12 cellular contexts compared by ENCODE assay signal in genomic region chr12:110165540-110166159, GRCh38. TPM values are rescaled to one million over a fixed set of nuclear protein-coding genes. Genes with fewer than 3 reads are reported as not detected.
DNase-seq lines count a peak whose midpoint lies in the region; ATAC-seq, FAIRE-seq and TF ChIP-seq lines count a peak whose summit lies in the region.
"Had no signal": no experiment of that assay in that cellular context is flagged by ENCODE, and none has a peak within 500 bp of the region (broad histone marks: within the 10 kb centered on the region; RNA-seq: fewer than 3 reads in every experiment).

No MANE protein-coding gene starts in this region.

- H3K27ac ChIP-seq in GM12878 (ENCODE audit: control insufficient read depth, insufficient read depth) = peak overlapping the region; percentile 72

- H3K27ac Mint-ChIP-seq in chondrocyte (ENCODE audit: unreplicated experiment) = no peak overlapping the region

- ATAC-seq in HG03060 (IDR thresholded peaks at IDR 0.05; ENCODE audit: low read depth, unreplicated experiment) (peak; percentile 71), GM12878 (peak; percentile 97), left cardiac atrium (no peak)

- TF ChIP-seq CTCF in GM12864 (IDR thresholded peaks at IDR 0.05; ENCODE audit: low read depth, low read length, missing control alignments) = no peak
- no peak for TF ChIP-seq CTCF in GM20000 (IDR thresholded peaks at IDR 0.05; ENCODE audit: extremely low read depth, missing control alignments)
- no peak for TF ChIP-seq CTCF in GM12878 (IDR thresholded peaks at IDR 0.05 in 2 of 3, conservative IDR thresholded peaks at IDR 0.05 in 1 of 3; ENCODE audit: control insufficient read depth in 2 of 3, extremely low read depth in 1 of 3, insufficient read depth in 1 of 3, low read depth in 3 of 3, low read length in 3 of 3)
- TF ChIP-seq CTCF in chondrocyte (IDR thresholded peaks at IDR 0.05) = no peak

- H4K20me1 ChIP-seq in GM12878 (ENCODE audit: control insufficient read depth, insufficient read depth) = no peaks in the 10 kb centered on the region

- H2AFZ ChIP-seq in GM12878 (ENCODE audit: control insufficient read depth, low read depth, low read length) = peak overlapping the region; percentile 56

- no peak overlapping the region for H3K4me3 Mint-ChIP-seq in chondrocyte (ENCODE audit: unreplicated experiment)
- H3K4me3 Mint-ChIP-seq: neural crest cell had no signal

- intact Hi-C loops in GM12878 (cut with micrococcal nuclease; ENCODE audit: unreplicated experiment) (no loop called here), left cardiac atrium (cut with DNase I) (no loop called here)

- in situ Hi-C loops in GM12878 (cut with MboI) = no loop called here

- CTCF ChIA-PET in GM12878 (lab: Yijun Ruan, JAX) = interaction anchor here (0.5 to 1.5 kb wide), 10 partner anchors 9 to 267 kb away, joined by 3 to 7 read pairs (median 4); no protein-coding TSS in a partner anchor

- no peaks in the 10 kb centered on the region for H3K27me3 Mint-ChIP-seq in chondrocyte (ENCODE audit: low read depth)

- no peaks in the 10 kb centered on the region for H3K27me3 ChIP-seq in GM12878 (replicated peaks in 1 of 2; ENCODE audit: control insufficient read depth in 2 of 2, insufficient read depth in 2 of 2, low read length in 1 of 2)

- no peaks in the 10 kb centered on the region for H3K79me2 ChIP-seq in GM12878 (ENCODE audit: control insufficient read depth, insufficient read depth, low read length)

- no peaks in the 10 kb centered on the region for H3K9me3 ChIP-seq in GM12878 (replicated peaks; ENCODE audit: control insufficient read depth, insufficient read depth, low read length)

- 9% methylated on average over 4 of the region's 4 CpGs for WGBS in GM12878 (ENCODE audit: insufficient coverage, insufficient replicate concordance, low lambda C conversion rate, missing lambda C conversion rate)

- no peaks in the 10 kb centered on the region for H3K4me1 Mint-ChIP-seq in chondrocyte (ENCODE audit: low read depth)

- H3K4me2 ChIP-seq in GM12878 (ENCODE audit: control insufficient read depth, insufficient read depth) = peak overlapping the region; percentile 81

- no peak for TF ChIP-seq EP300 in GM12878 (IDR thresholded peaks at IDR 0.05; ENCODE audit: borderline replicate concordance in 1 of 2, control insufficient read depth in 1 of 2, low read depth in 2 of 2, low read length in 2 of 2)

- no peak overlapping the region for H3K4me3 ChIP-seq in GM12864 (ENCODE audit: low read depth, low read length)
- H3K4me3 ChIP-seq in GM12878 = peak overlapping the region; percentile 29; the same call in 1 of the 2 replicates

- no TSS peak for BruUV-seq in GM12878 (replicated peaks; lab: Mats Ljungman, UMichigan)

- FAIRE-seq in GM12878 (lab: Jason Lieb, UNC) = peak; percentile 56

- peaks cover 9% of the 10 kb centered on the region for H3K36me3 Mint-ChIP-seq in chondrocyte (ENCODE audit: low read depth)

- H3K9ac ChIP-seq in GM12878 (ENCODE audit: control insufficient read depth, insufficient read depth, low read length) = peak overlapping the region; percentile 2; the same call in 1 of the 2 replicates

- no peak for TF ChIP-seq RAD21 in GM12878 (IDR thresholded peaks at IDR 0.05; ENCODE audit: insufficient read depth, low read depth, low read length)

- RAD21 ChIA-PET in GM12878 (lab: Charles Lee; ENCODE audit: unreplicated experiment) = interaction anchor here (0.5 to 1.5 kb wide), 4 partner anchors 37 to 266 kb away, joined by 3 to 6 read pairs (median 4); partner anchors contain the start of gene IFT81

- no peak for TF ChIP-seq POLR2A in GM12878 (IDR thresholded peaks at IDR 0.05; ENCODE audit: low read depth, low read length)

- H3K36me3 ChIP-seq in GM12878 (ENCODE audit: control insufficient read depth in 2 of 2, insufficient read depth in 2 of 2, low read length in 1 of 2) = no peaks in the 10 kb centered on the region

- no peaks in the 10 kb centered on the region for H3K9me3 Mint-ChIP-seq in chondrocyte (ENCODE audit: low read depth)
- H3K9me3 Mint-ChIP-seq: neural crest cell had no signal

- SMC1A ChIA-PET in GM12878 (lab: Charles Lee; ENCODE audit: uncharacterized antibody, unreplicated experiment) = interaction anchor here (0.8 to 2.8 kb wide), 12 partner anchors 11 to 366 kb away, joined by 3 to 22 read pairs (median 4); partner anchors contain the start of genes ATP2A2 and IFT81

- DNase-seq in GM12864 (ENCODE audit: low read depth) (peak; percentile 31), GM20000 (ENCODE audit: low spot score) (peak; percentile 42), GM12878 (ENCODE audit: low read depth, low spot score) (peak; percentile 26), chondrocyte (ENCODE audit: low spot score) (no peak), left cardiac atrium (no peak), HuH-7 (ENCODE audit: low spot score) (no peak)
- DNase-seq in activated CD4-positive, alpha-beta T cell treated with anti-CD3 and anti-CD28 coated beads for 1 hour = no peak
- DNase-seq: activated naive CD4-positive, alpha-beta T cell; KG1; stimulated activated CD4-positive, alpha-beta T cell treated with anti-CD3 and anti-CD28 coated beads, Interleukin-2, amount 100 ng/mL, for 24 hours had no signal

- H3K4me1 ChIP-seq in GM12878 (ENCODE audit: control insufficient read depth, insufficient read depth, low read length) = peaks cover 9% of the 10 kb centered on the region

- POLR2A ChIA-PET in GM12878 (lab: Charles Lee) = interaction anchor here (1.0 to 1.4 kb wide), 3 partner anchors 9 to 12 kb away, joined by 3 to 4 read pairs (median 3); no protein-coding TSS in a partner anchor

TF ChIP-seq in GM12878, 131 proteins besides CTCF, POLR2A, EP300 and RAD21:
- TF ChIP-seq ESRRA (IDR thresholded peaks at IDR 0.05; ENCODE audit: low read length) (peak; percentile 62; the same call in 1 of the 2 replicates), POU2F2 (IDR thresholded peaks at IDR 0.05; ENCODE audit: borderline replicate concordance, low read depth, low read length) (0 out of 3 replicates have a peak, but pooled peaks have one; percentile 36), ZNF24 (IDR thresholded peaks at IDR 0.05) (peak; percentile 43; the same call in 1 of the 2 replicates), IKZF1 (conservative IDR thresholded peaks at IDR 0.05) (no peak)

RNA-seq across cellular contexts. Expression of gene IFT81, which starts 41.5 kb away (rescaled TPM):
- 15.7 and 17.5 TPM in 2 replicates for total RNA-seq in GM12878 (2013; cell fraction: nucleolus; rRNA removed)
- total RNA-seq in GM12878 (2014; rRNA removed) (4.1 and 4.2 TPM in 2 replicates), GM12878 (2014; rRNA removed; fragmentation: Illumina TruSeq; extraction: Trizol) (7.4 and 8.6 TPM in 2 replicates), GM12878 (2021) (5.5 and 6.1 TPM in 2 replicates), chondrocyte (8.6 to 10.9 TPM (median 8.9 TPM) in 3 replicates), left cardiac atrium (10 to 100 TPM in 1 of 2 donors, 1 to 10 TPM in 1; 8.0 to 12.6 TPM)
- 2.8 TPM for polyA plus RNA-seq in GM12878 (2011; ENCODE audit: low read depth)
- polyA plus RNA-seq in GM12878 (2011; rRNA removed) (5.3 and 12.0 TPM in 2 replicates), GM12878 (2014; fragmentation: Illumina TruSeq; extraction: Trizol) (8.2 and 10.4 TPM in 2 replicates), GM12878 (2014; fragmentation: Nextera tagmentation; extraction: Ambion mirVana) (1 to 10 TPM; 5.3 to 5.8 TPM), GM12878 (2014; rRNA removed) (4.3 and 5.4 TPM in 2 replicates), GM12878 (2016; fragmentation: Nextera tagmentation; extraction: Ambion mirVana) (1 to 10 TPM; 9.4 to 9.9 TPM)
- 1.3 and 1.6 TPM in 2 replicates for polyA plus RNA-seq in GM12878 (2011; cell fraction: cytosol; rRNA removed)
- polyA plus RNA-seq in GM12878 (2011; cell fraction: nucleus; rRNA removed) = 5.7 and 6.2 TPM in 2 replicates
- polyA plus RNA-seq in GM12878 (2012) = 4.3 and 5.0 TPM in 2 replicates
- polyA minus RNA-seq in GM12878 (2011; rRNA and poly(A)+ RNA removed) = 1.6 and 2.6 TPM in 2 replicates
- 2.3 and 2.8 TPM in 2 replicates for polyA minus RNA-seq in GM12878 (2011; cell fraction: cytosol; rRNA and poly(A)+ RNA removed)
- polyA minus RNA-seq in GM12878 (2011; cell fraction: nucleus; rRNA and poly(A)+ RNA removed) = 3.0 and 4.6 TPM in 2 replicates

Comparison
In these comparisons a context has a peak if more than half of its experiments do, and no peak if none do; other contexts are left out.
1. DNase-seq: peak in GM12864 (single experiment), GM20000 (single experiment) and GM12878 (single experiment); none in chondrocyte (single experiment), activated CD4-positive, alpha-beta T cell treated with anti-CD3 and anti-CD28 coated beads for 1 hour (single experiment), left cardiac atrium (single experiment) and HuH-7 (single experiment).
2. ATAC-seq: peak in HG03060 (single experiment) and GM12878 (single experiment); none in left cardiac atrium (0 of 2).